In genomic region chr15:70541511-70541910, GRCh38 we compare ENCODE assay signal across 22 cellular contexts.
"Had no signal": no experiment of that assay in that cellular context is flagged by ENCODE, and none has a peak within 500 bp of the region (broad histone marks: within the 10 kb centered on the region; RNA-seq: fewer than 3 reads in every experiment).

No MANE protein-coding gene starts in this region.

- H3K9me3 Mint-ChIP-seq: natural killer cell; neural crest cell; stimulated activated effector memory CD8-positive, alpha-beta T cell treated with anti-CD3 and anti-CD28 coated beads, Interleukin-12 subunit alpha, Interleukin-12 subunit beta, amount 100 ng/mL, for 72 hours had no signal

- H3K4me3 Mint-ChIP-seq: mesothelial cell of epicardium; natural killer cell; neural crest cell; stimulated activated effector memory CD8-positive, alpha-beta T cell treated with anti-CD3 and anti-CD28 coated beads, Interleukin-12 subunit alpha, Interleukin-12 subunit beta, amount 100 ng/mL, for 72 hours had no signal

- H3K4me3 ChIP-seq: coronary artery, dorsolateral prefrontal cortex, heart left ventricle, ovary, right atrium auricular region, tibial artery, upper lobe of left lung, uterus had no signal

- H3K27ac ChIP-seq: coronary artery, dorsolateral prefrontal cortex, heart left ventricle, ovary, right atrium auricular region, tibial artery, upper lobe of left lung, uterus had no signal

- H3K9me3 ChIP-seq: heart left ventricle, ovary, right atrium auricular region, tibial artery, upper lobe of left lung, uterus had no signal

- DNase-seq: dorsolateral prefrontal cortex; effector CD8-positive, alpha-beta T cell; heart left ventricle; hippocampal formation; kidney glomerular epithelial cell; mammary epithelial cell; natural killer cell; nucleus accumbens; ovary; small intestine; stimulated activated CD4-positive, alpha-beta T cell treated with anti-CD3 and anti-CD28 coated beads, Interleukin-2, amount 100 ng/mL, for 48 hours; stimulated activated naive CD8-positive, alpha-beta T cell treated with anti-CD3 and anti-CD28 coated beads, Interleukin-15, Interleukin-2, amounts not matched to agents 100 U/mL and 50 U/mL, for 24 hours; tibial artery; upper lobe of left lung; uterus had no signal

- H3K27me3 ChIP-seq: ovary, right atrium auricular region, upper lobe of left lung, uterus had no signal

- H3K36me3 ChIP-seq: heart left ventricle, ovary, right atrium auricular region, tibial artery, upper lobe of left lung, uterus had no signal

- H3K4me1 Mint-ChIP-seq: mesothelial cell of epicardium had no signal

- H3K4me1 ChIP-seq: heart left ventricle, right atrium auricular region, tibial artery, upper lobe of left lung, uterus had no signal

- H3K36me3 Mint-ChIP-seq: mesothelial cell of epicardium; natural killer cell; stimulated activated effector memory CD8-positive, alpha-beta T cell treated with anti-CD3 and anti-CD28 coated beads, Interleukin-12 subunit alpha, Interleukin-12 subunit beta, amount 100 ng/mL, for 72 hours had no signal

- H3K27ac Mint-ChIP-seq: mesothelial cell of epicardium; natural killer cell; stimulated activated effector memory CD8-positive, alpha-beta T cell treated with anti-CD3 and anti-CD28 coated beads, Interleukin-12 subunit alpha, Interleukin-12 subunit beta, amount 100 ng/mL, for 72 hours had no signal

- ATAC-seq: esophagus mucosa; heart left ventricle; left lobe of liver; natural killer cell; stimulated activated effector memory CD8-positive, alpha-beta T cell treated with anti-CD3 and anti-CD28 coated beads, Interleukin-12 subunit alpha, Interleukin-12 subunit beta, amount 100 ng/mL, for 72 hours; stimulated activated naive CD8-positive, alpha-beta T cell treated with anti-CD3 and anti-CD28 coated beads, Interleukin-15, Interleukin-2, amounts not matched to agents 100 U/mL and 50 U/mL, for 24 hours had no signal
